8 cellular contexts compared by ENCODE assay signal in genomic region chr5:8840746-8841145, GRCh38.
DNase-seq lines count a peak whose midpoint lies in the region; ATAC-seq, FAIRE-seq and TF ChIP-seq lines count a peak whose summit lies in the region.
"Not testable (repeated sequence)": the region's sequence is repeated elsewhere in the genome, so short reads cannot be mapped to it uniquely, and the experiment has no call there.

No MANE protein-coding gene starts in this region.

- not testable (repeated sequence) for H3K36me3 ChIP-seq in GM23338 (ENCODE audit: insufficient read depth); K562 (ENCODE audit: control insufficient read depth, insufficient read depth, low read length); endodermal cell (ENCODE audit: control insufficient read depth, insufficient read depth, low read length); testis (ENCODE audit: low read depth, missing control alignments)

- peaks cover 10% of the 10 kb centered on the region for H3K36me3 Mint-ChIP-seq in GM23338 (ENCODE audit: low read depth)
- not testable (repeated sequence) for H3K36me3 Mint-ChIP-seq in WTC11; endodermal cell (ENCODE audit: low read depth)

- not testable (repeated sequence) for H3K9ac ChIP-seq in K562 (ENCODE audit: insufficient read depth in 1 of 2, low read depth in 2 of 2, low read length in 2 of 2); endodermal cell (ENCODE audit: extremely low read depth, low read length, poor library complexity, severe bottlenecking)

- not testable (repeated sequence) for TF ChIP-seq RAD21 in K562 (CRISPR knock-in tag; conservative IDR thresholded peaks at IDR 0.05 in 1 of 2, IDR thresholded peaks at IDR 0.05 in 1 of 2)

- not testable (repeated sequence) for TF ChIP-seq EP300 in K562 (IDR thresholded peaks at IDR 0.05; ENCODE audit: low read length)

- not testable (repeated sequence) for ATAC-seq in GM23338, WTC11, K562

- not testable (repeated sequence) for H3K4me1 ChIP-seq in GM23338 (ENCODE audit: insufficient read depth); K562 (replicated peaks in 1 of 2; ENCODE audit: control insufficient read depth in 2 of 2, insufficient read depth in 2 of 2, low read length in 2 of 2); endodermal cell (ENCODE audit: control insufficient read depth, insufficient read depth, low read length)
- H3K4me1 ChIP-seq in testis: peaks cover 11% of the 10 kb centered on the region

- not testable (repeated sequence) for H3K27ac Mint-ChIP-seq in GM23338, WTC11, endodermal cell

- not testable (repeated sequence) for TF ChIP-seq POLR2A in K562 (conservative IDR thresholded peaks at IDR 0.05); testis (IDR thresholded peaks at IDR 0.05)

- H3K9me3 Mint-ChIP-seq in GM23338: peaks cover 15% of the 10 kb centered on the region
- not testable (repeated sequence) for H3K9me3 Mint-ChIP-seq in WTC11, endodermal cell

- not testable (repeated sequence) for H3K79me2 ChIP-seq in GM23338 (replicated peaks; ENCODE audit: insufficient read depth); K562 (ENCODE audit: control insufficient read depth, insufficient read depth, low read length)

- not testable (repeated sequence) for H3K4me3 Mint-ChIP-seq in GM23338
- peak overlapping the region; percentile 29; the same call in 1 of the 2 replicates for H3K4me3 Mint-ChIP-seq in WTC11
- peak overlapping the region; percentile 19 for H3K4me3 Mint-ChIP-seq in endodermal cell

- not testable (repeated sequence) for H3K27ac ChIP-seq in GM23338 (ENCODE audit: low read depth); K562 (ENCODE audit: extremely low read depth, low read depth, low read length); endodermal cell (ENCODE audit: low read depth, low read length)
- H3K27ac ChIP-seq in cingulate gyrus (ENCODE audit: low read depth, low read length) (peak overlapping the region; percentile 94), layer of hippocampus (ENCODE audit: low read depth, low read length) (peak overlapping the region; percentile 91), substantia nigra (ENCODE audit: low read depth, low read length, poor library complexity, severe bottlenecking) (peak overlapping the region; percentile 97), testis (peak overlapping the region; percentile 34 to 51)

- CTCF ChIA-PET in WTC11 (lab: Charles Lee): interaction anchor here (0.5 to 1.8 kb wide), 26 partner anchors 9 to 913 kb away, joined by 3 to 15 read pairs (median 4); no protein-coding TSS in a partner anchor
- CTCF ChIA-PET in K562 (lab: Yijun Ruan, JAX; ENCODE audit: low intra/inter-chr PET ratio): not testable (repeated sequence)

- WGBS in K562 (ENCODE audit: insufficient coverage, low coverage, missing lambda C conversion rate): 2% methylated on average over 7 of the region's 8 CpGs
- 95 to 97% methylated on average over 6 to 8 of the region's 8 CpGs for WGBS in endodermal cell (ENCODE audit: insufficient coverage in 1 of 2, insufficient read length in 1 of 2), 2 experiments
- WGBS in testis, 2 donors: 72% methylated on average over 8 of the region's 8 CpGs

- not testable (repeated sequence) for H3F3A ChIP-seq in GM23338 (replicated peaks; ENCODE audit: low read depth)

- H3K4me3 ChIP-seq in GM23338; K562; endodermal cell (ENCODE audit: low read length): not testable (repeated sequence)
- peak overlapping the region; percentile 54 to 56 for H3K4me3 ChIP-seq in testis

- H3K9me1 ChIP-seq in K562 (ENCODE audit: control insufficient read depth, insufficient read depth, low read length): not testable (repeated sequence)

- H3K4me2 ChIP-seq in GM23338; K562 (ENCODE audit: insufficient read depth, low read length): not testable (repeated sequence)

- not testable (repeated sequence) for TF ChIP-seq CTCF in GM23338 (conservative IDR thresholded peaks at IDR 0.05; ENCODE audit: low read depth in 2 of 2); WTC11 (IDR thresholded peaks at IDR 0.05); K562 (IDR thresholded peaks at IDR 0.05 in 2 of 3, conservative IDR thresholded peaks at IDR 0.05 in 1 of 3; ENCODE audit: insufficient read depth in 2 of 3, low read depth in 1 of 3, low read length in 3 of 3); endodermal cell (conservative IDR thresholded peaks at IDR 0.05); testis (IDR thresholded peaks at IDR 0.05)

- H2AFZ ChIP-seq in GM23338: peak overlapping the region; percentile 94
- H2AFZ ChIP-seq in K562 (ENCODE audit: low read depth, low read length): not testable (repeated sequence)

- in situ Hi-C loops in K562 (cut with MboI): not testable (repeated sequence)

- not testable (repeated sequence) for BruUV-seq in K562 (replicated peaks; lab: Mats Ljungman, UMichigan)

- not testable (repeated sequence) for H3K9me2 ChIP-seq in GM23338 (ENCODE audit: insufficient read depth)

- H3K9me3 ChIP-seq in K562 (replicated peaks; ENCODE audit: control insufficient read depth, insufficient read depth, low read depth, low read length); endodermal cell (ENCODE audit: control insufficient read depth, low read length); testis: not testable (repeated sequence)

- not testable (repeated sequence) for DNase-seq in GM23338 (ENCODE audit: low spot score); WTC11 (ENCODE audit: low spot score); K562 (ENCODE audit: extremely low read depth in 1 of 4, low spot score in 3 of 4); endodermal cell; substantia nigra (lab: John Stamatoyannopoulos, UW)
- peak; percentile 82 for DNase-seq in testis

- H3K4me1 Mint-ChIP-seq in GM23338, WTC11, endodermal cell: not testable (repeated sequence)

- H4K20me1 ChIP-seq in GM23338 (replicated peaks; ENCODE audit: insufficient read depth); K562 (replicated peaks; ENCODE audit: control insufficient read depth, insufficient read depth, low read length): not testable (repeated sequence)

- POLR2A ChIA-PET in WTC11 (lab: Charles Lee); K562 (lab: Yijun Ruan, JAX): not testable (repeated sequence)

- H3K27me3 ChIP-seq in GM23338 (ENCODE audit: insufficient read depth); K562 (ENCODE audit: control insufficient read depth in 2 of 2, insufficient read depth in 2 of 2, low read length in 2 of 2); endodermal cell (ENCODE audit: control insufficient read depth, insufficient read depth, low read length, poor library complexity, severe bottlenecking); layer of hippocampus (ENCODE audit: control insufficient read depth, insufficient read depth, low read length); testis: not testable (repeated sequence)

- not testable (repeated sequence) for FAIRE-seq in K562 (lab: Jason Lieb, UNC)

- intact Hi-C loops in K562 (cut with micrococcal nuclease); testis (cut with DNase I; ENCODE audit: low total_unique reads): not testable (repeated sequence)

- H3K27me3 Mint-ChIP-seq in GM23338 (ENCODE audit: insufficient read depth, low read depth, poor library complexity); WTC11 (ENCODE audit: low read depth): not testable (repeated sequence)
- H3K27me3 Mint-ChIP-seq in endodermal cell (ENCODE audit: insufficient read depth): peaks cover 30% of the 10 kb centered on the region

TF ChIP-seq in WTC11, 78 proteins besides CTCF, POLR2A, EP300 and RAD21:
- TF ChIP-seq NFYB (CRISPR knock-in tag; conservative IDR thresholded peaks at IDR 0.05; ENCODE audit: low read depth): peak; percentile 53
TF ChIP-seq in WTC11: peak in this region for 1; not testable (repeated sequence) for 77.

TF ChIP-seq in K562, 482 proteins besides CTCF, POLR2A, EP300 and RAD21:
- TF ChIP-seq NFYB (IDR thresholded peaks at IDR 0.05; ENCODE audit: extremely low read depth, insufficient read length): peak; percentile 56
TF ChIP-seq in K562: peak in this region for 1; not testable (repeated sequence) for 481.
